Comparison of ENCODE assay signal across 27 cellular contexts in genomic region chr18:38421016-38421415, GRCh38.
"Had no signal": no experiment of that assay in that cellular context is flagged by ENCODE, and none has a peak within 500 bp of the region (broad histone marks: within the 10 kb centered on the region; RNA-seq: fewer than 3 reads in every experiment).

No MANE protein-coding gene starts in this region.

- H3K4me2 ChIP-seq: KMS-11, PC-9 had no signal

- ATAC-seq: activated CD4-positive, CD25-positive, alpha-beta regulatory T cell treated with anti-CD3 and anti-CD28 coated beads, Interleukin-2, amount 50 U/mL, for 24 hours; activated CD8-positive, alpha-beta memory T cell treated with anti-CD3 and anti-CD28 coated beads, Interleukin-2, amount 10 ng/mL, durations not matched to agents 7 days and 5 days; body of pancreas had no signal

- H3K4me1 Mint-ChIP-seq: activated CD8-positive, alpha-beta memory T cell treated with anti-CD3 and anti-CD28 coated beads, Interleukin-2, amount 10 ng/mL, durations not matched to agents 7 days and 5 days; activated naive CD4-positive, alpha-beta T cell treated with anti-CD3 and anti-CD28 coated beads, Interleukin-2, amount 50 U/mL, for 24 hours had no signal

- H2AFZ ChIP-seq: PC-9 had no signal

- H3K9me3 Mint-ChIP-seq: activated naive CD4-positive, alpha-beta T cell treated with anti-CD3 and anti-CD28 coated beads, Interleukin-2, amount 50 U/mL, for 24 hours; activated T-helper 1 cell treated with anti-CD3 and anti-CD28 coated beads, Interleukin-12 subunit alpha, Interleukin-12 subunit beta, Interleukin-2, Interleukin-4 antibody, amounts not matched to agents 30 ng/mL and 10 ng/mL and 1 ng/mL, durations not matched to agents 14 hours and 24 hours and 36 hours; T-helper 1 cell treated with Interleukin-12 subunit alpha and Interleukin-12 subunit beta and Interleukin-4 antibody, amounts not matched to agents 30 μg/mL and 1 μg/mL, for 36 hours had no signal

- H3K9ac ChIP-seq: KMS-11 had no signal

- H3K4me1 ChIP-seq: body of pancreas had no signal

- H3K27ac Mint-ChIP-seq: activated CD8-positive, alpha-beta memory T cell treated with anti-CD3 and anti-CD28 coated beads, Interleukin-2, amount 10 ng/mL, durations not matched to agents 7 days and 5 days; activated naive CD4-positive, alpha-beta T cell treated with anti-CD3 and anti-CD28 coated beads, Interleukin-2, amount 50 U/mL, for 24 hours; activated T-cell treated with anti-CD3 and anti-CD28 coated beads, Interleukin-2, amount 50 U/mL, for 24 hours; activated T-helper 1 cell treated with anti-CD3 and anti-CD28 coated beads, Interleukin-12 subunit alpha, Interleukin-12 subunit beta, Interleukin-2, Interleukin-4 antibody, amounts not matched to agents 30 ng/mL and 10 ng/mL and 1 ng/mL, durations not matched to agents 14 hours and 24 hours and 36 hours; T-helper 1 cell treated with Interleukin-12 subunit alpha and Interleukin-12 subunit beta and Interleukin-4 antibody, amounts not matched to agents 30 μg/mL and 1 μg/mL, for 36 hours had no signal

- H3K4me3 ChIP-seq: body of pancreas, MG63, PC-9 had no signal

- H3K27ac ChIP-seq: body of pancreas, KMS-11, PC-9 had no signal

- DNase-seq: activated CD4-positive, alpha-beta T cell treated with anti-CD3 and anti-CD28 coated beads for 4 hours; activated CD4-positive, alpha-beta T cell treated with anti-CD3 and anti-CD28 coated beads, Interleukin-2, amount 50 U/mL, for 4 hours; activated CD8-positive, alpha-beta memory T cell treated with anti-CD3 and anti-CD28 coated beads, Interleukin-2, amount 10 ng/mL, durations not matched to agents 7 days and 5 days; activated effector memory CD4-positive, alpha-beta T cell treated with Interleukin-2 at 50 U/mL for 16 hours; activated naive CD4-positive, alpha-beta T cell; activated T-cell treated with anti-CD3 and anti-CD28 coated beads, Interleukin-2, amount 50 U/mL, for 24 hours; aorta; body of pancreas; central memory CD4-positive, alpha-beta T cell; MG63; MV-4-11; NCI-H1105; NCI-H1436; NCI-H187 treated with DMSO at 0.1 percent for 48 hours; NCI-H2081 treated with DMSO at 0.1 percent for 48 hours; NCI-H2171; NCI-H2227 treated with DMSO at 0.1 percent for 48 hours; NCI-H446 treated with DMSO at 0.1 percent for 48 hours; NCI-H524 treated with DMSO at 0.1 percent for 48 hours; NCI-H774; PC-9; SHP77 treated with DMSO at 0.1 percent for 48 hours had no signal

- H3K27me3 Mint-ChIP-seq: activated CD8-positive, alpha-beta memory T cell treated with anti-CD3 and anti-CD28 coated beads, Interleukin-2, amount 10 ng/mL, durations not matched to agents 7 days and 5 days; activated naive CD4-positive, alpha-beta T cell treated with anti-CD3 and anti-CD28 coated beads, Interleukin-2, amount 50 U/mL, for 24 hours; activated T-cell treated with anti-CD3 and anti-CD28 coated beads, Interleukin-2, amount 50 U/mL, for 24 hours had no signal

- H3K9me3 ChIP-seq: body of pancreas, MG63 had no signal

- H3K27me3 ChIP-seq: body of pancreas, MG63 had no signal

- H3K36me3 ChIP-seq: MG63 had no signal

- H3K4me3 Mint-ChIP-seq: activated CD8-positive, alpha-beta memory T cell treated with anti-CD3 and anti-CD28 coated beads, Interleukin-2, amount 10 ng/mL, durations not matched to agents 7 days and 5 days; activated naive CD4-positive, alpha-beta T cell treated with anti-CD3 and anti-CD28 coated beads, Interleukin-2, amount 50 U/mL, for 24 hours; activated T-cell treated with anti-CD3 and anti-CD28 coated beads, Interleukin-2, amount 50 U/mL, for 24 hours; activated T-helper 1 cell treated with anti-CD3 and anti-CD28 coated beads, Interleukin-12 subunit alpha, Interleukin-12 subunit beta, Interleukin-2, Interleukin-4 antibody, amounts not matched to agents 30 ng/mL and 10 ng/mL and 1 ng/mL, durations not matched to agents 14 hours and 24 hours and 36 hours; T-helper 1 cell treated with Interleukin-12 subunit alpha and Interleukin-12 subunit beta and Interleukin-4 antibody, amounts not matched to agents 30 μg/mL and 1 μg/mL, for 36 hours had no signal

- H3K36me3 Mint-ChIP-seq: activated CD8-positive, alpha-beta memory T cell treated with anti-CD3 and anti-CD28 coated beads, Interleukin-2, amount 10 ng/mL, durations not matched to agents 7 days and 5 days; activated naive CD4-positive, alpha-beta T cell treated with anti-CD3 and anti-CD28 coated beads, Interleukin-2, amount 50 U/mL, for 24 hours had no signal
